ENCODE assay signal across 1 cellular context in the genomic region with DNA sequence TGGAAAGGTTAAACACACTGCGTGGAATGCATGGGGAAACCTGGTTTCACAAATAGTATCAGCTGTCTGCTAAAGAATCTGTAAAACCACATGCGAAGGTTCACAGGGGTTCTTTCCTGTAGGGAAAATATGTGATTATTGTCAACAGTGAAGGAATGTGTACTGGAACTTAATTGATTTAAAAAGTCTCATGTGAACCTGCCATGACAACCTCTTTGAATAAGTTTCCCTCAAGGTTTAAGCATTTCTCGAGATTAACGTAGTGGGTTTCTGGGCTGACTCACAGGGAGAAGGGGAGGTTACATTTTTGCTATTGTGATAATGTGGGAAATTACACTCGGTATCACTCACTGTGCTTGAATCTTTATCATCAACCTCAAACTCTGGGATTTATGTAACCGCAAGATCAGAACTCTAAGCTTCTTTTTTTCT.
TF ChIP-seq lines count a peak whose summit lies in the region.

No MANE protein-coding gene starts in this region.

TF ChIP-seq in HepG2, 621 proteins besides CTCF, POLR2A, EP300 and RAD21 (continued from another document):
- TF ChIP-seq, protein P1, sequence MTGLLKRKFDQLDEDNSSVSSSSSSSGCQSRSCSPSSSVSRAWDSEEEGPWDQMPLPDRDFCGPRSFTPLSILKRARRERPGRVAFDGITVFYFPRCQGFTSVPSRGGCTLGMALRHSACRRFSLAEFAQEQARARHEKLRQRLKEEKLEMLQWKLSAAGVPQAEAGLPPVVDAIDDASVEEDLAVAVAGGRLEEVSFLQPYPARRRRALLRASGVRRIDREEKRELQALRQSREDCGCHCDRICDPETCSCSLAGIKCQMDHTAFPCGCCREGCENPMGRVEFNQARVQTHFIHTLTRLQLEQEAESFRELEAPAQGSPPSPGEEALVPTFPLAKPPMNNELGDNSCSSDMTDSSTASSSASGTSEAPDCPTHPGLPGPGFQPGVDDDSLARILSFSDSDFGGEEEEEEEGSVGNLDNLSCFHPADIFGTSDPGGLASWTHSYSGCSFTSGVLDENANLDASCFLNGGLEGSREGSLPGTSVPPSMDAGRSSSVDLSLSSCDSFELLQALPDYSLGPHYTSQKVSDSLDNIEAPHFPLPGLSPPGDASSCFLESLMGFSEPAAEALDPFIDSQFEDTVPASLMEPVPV (CRISPR knock-in tag; IDR thresholded peaks at IDR 0.05): no peak
- TF ChIP-seq RXRB (CRISPR knock-in tag; IDR thresholded peaks at IDR 0.05; ENCODE audit: borderline replicate concordance) (0 out of 2 replicates have a peak, but pooled peaks have one; percentile 38), ZKSCAN8 (CRISPR knock-in tag; IDR thresholded peaks at IDR 0.05; ENCODE audit: borderline replicate concordance) (0 out of 2 replicates have a peak, but pooled peaks have one; percentile 21), ZNF720 (CRISPR knock-in tag; IDR thresholded peaks at IDR 0.05) (no peak), TEAD3 (CRISPR knock-in tag; optimal IDR thresholded peaks at IDR 0.05; ENCODE audit: borderline replicate concordance) (peak; percentile 85), CC2D1A (CRISPR knock-in tag; IDR thresholded peaks at IDR 0.05) (no peak), SATB2 (CRISPR knock-in tag; IDR thresholded peaks at IDR 0.05) (no peak), DPF2 (CRISPR knock-in tag; IDR thresholded peaks at IDR 0.05; ENCODE audit: borderline replicate concordance, low read depth) (no peak), ZNF709 (CRISPR knock-in tag; IDR thresholded peaks at IDR 0.05) (no peak), CBX1 (IDR thresholded peaks at IDR 0.05; ENCODE audit: low read depth) (no peak), ARNT (IDR thresholded peaks at IDR 0.05) (no peak), ZFAT (CRISPR knock-in tag; conservative IDR thresholded peaks at IDR 0.05) (no peak), GATAD1 (CRISPR knock-in tag; IDR thresholded peaks at IDR 0.05) (no peak)
- TF ChIP-seq, protein P2, sequence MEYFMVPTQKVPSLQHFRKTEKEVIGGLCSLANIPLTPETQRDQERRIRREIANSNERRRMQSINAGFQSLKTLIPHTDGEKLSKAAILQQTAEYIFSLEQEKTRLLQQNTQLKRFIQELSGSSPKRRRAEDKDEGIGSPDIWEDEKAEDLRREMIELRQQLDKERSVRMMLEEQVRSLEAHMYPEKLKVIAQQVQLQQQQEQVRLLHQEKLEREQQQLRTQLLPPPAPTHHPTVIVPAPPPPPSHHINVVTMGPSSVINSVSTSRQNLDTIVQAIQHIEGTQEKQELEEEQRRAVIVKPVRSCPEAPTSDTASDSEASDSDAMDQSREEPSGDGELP (IDR thresholded peaks at IDR 0.05; ENCODE audit: borderline replicate concordance, low read depth): peak; percentile 78; the same call in 1 of the 2 replicates
- TF ChIP-seq, protein P3, sequence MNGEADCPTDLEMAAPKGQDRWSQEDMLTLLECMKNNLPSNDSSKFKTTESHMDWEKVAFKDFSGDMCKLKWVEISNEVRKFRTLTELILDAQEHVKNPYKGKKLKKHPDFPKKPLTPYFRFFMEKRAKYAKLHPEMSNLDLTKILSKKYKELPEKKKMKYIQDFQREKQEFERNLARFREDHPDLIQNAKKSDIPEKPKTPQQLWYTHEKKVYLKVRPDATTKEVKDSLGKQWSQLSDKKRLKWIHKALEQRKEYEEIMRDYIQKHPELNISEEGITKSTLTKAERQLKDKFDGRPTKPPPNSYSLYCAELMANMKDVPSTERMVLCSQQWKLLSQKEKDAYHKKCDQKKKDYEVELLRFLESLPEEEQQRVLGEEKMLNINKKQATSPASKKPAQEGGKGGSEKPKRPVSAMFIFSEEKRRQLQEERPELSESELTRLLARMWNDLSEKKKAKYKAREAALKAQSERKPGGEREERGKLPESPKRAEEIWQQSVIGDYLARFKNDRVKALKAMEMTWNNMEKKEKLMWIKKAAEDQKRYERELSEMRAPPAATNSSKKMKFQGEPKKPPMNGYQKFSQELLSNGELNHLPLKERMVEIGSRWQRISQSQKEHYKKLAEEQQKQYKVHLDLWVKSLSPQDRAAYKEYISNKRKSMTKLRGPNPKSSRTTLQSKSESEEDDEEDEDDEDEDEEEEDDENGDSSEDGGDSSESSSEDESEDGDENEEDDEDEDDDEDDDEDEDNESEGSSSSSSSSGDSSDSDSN (CRISPR knock-in tag; IDR thresholded peaks at IDR 0.05): no peak
- TF ChIP-seq, protein P4, sequence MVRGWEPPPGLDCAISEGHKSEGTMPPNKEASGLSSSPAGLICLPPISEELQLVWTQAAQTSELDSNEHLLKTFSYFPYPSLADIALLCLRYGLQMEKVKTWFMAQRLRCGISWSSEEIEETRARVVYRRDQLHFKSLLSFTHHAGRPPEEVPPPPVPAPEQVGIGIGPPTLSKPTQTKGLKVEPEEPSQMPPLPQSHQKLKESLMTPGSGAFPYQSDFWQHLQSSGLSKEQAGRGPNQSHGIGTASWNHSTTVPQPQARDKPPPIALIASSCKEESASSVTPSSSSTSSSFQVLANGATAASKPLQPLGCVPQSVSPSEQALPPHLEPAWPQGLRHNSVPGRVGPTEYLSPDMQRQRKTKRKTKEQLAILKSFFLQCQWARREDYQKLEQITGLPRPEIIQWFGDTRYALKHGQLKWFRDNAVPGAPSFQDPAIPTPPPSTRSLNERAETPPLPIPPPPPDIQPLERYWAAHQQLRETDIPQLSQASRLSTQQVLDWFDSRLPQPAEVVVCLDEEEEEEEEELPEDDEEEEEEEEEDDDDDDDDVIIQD (CRISPR knock-in tag; IDR thresholded peaks at IDR 0.05; ENCODE audit: low read depth): peak; percentile 55; the same call in 1 of the 2 replicates
- TF ChIP-seq, protein P5, sequence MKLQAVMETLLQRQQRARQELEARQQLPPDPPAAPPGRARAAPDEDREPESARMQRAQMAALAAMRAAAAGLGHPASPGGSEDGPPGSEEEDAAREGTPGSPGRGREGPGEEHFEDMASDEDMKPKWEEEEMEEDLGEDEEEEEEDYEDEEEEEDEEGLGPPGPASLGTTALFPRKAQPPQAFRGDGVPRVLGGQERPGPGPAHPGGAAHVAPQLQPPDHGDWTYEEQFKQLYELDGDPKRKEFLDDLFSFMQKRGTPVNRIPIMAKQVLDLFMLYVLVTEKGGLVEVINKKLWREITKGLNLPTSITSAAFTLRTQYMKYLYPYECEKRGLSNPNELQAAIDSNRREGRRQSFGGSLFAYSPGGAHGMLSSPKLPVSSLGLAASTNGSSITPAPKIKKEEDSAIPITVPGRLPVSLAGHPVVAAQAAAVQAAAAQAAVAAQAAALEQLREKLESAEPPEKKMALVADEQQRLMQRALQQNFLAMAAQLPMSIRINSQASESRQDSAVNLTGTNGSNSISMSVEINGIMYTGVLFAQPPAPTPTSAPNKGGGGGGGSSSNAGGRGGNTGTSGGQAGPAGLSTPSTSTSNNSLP (IDR thresholded peaks at IDR 0.05; ENCODE audit: low read depth, low read length): peak; percentile 22; the same call in 1 of the 2 replicates
TF ChIP-seq in HepG2: peak in this region for 16.
